12 cellular contexts compared by ENCODE assay signal in genomic region chr17:18139949-18140348, GRCh38. TPM values are rescaled to one million over a fixed set of nuclear protein-coding genes. Genes with fewer than 3 reads are reported as not detected.
A peak's percentile ranks its signal among the peaks of the same experiment; 100 is the strongest.
DNase-seq lines count a peak whose midpoint lies in the region; ATAC-seq, FAIRE-seq and TF ChIP-seq lines count a peak whose summit lies in the region.
"Had no signal": no experiment of that assay in that cellular context is flagged by ENCODE, and none has a peak within 500 bp of the region (broad histone marks: within the 10 kb centered on the region; RNA-seq: fewer than 3 reads in every experiment).

No MANE protein-coding gene starts in this region.

- H3K4me2 ChIP-seq in OCI-LY3 (ENCODE audit: low read length) (no peak overlapping the region), neuronal stem cell (ENCODE audit: insufficient read depth, low read length, poor library complexity, severe bottlenecking) (no peak overlapping the region)

- no peaks in the 10 kb centered on the region for H4K20me1 ChIP-seq in OCI-LY3 (ENCODE audit: insufficient read depth, low read length)

- H3K4me3 ChIP-seq in GM12875 (ENCODE audit: low read depth, low read length) = no peak overlapping the region
- H3K4me3 ChIP-seq in OCI-LY3 (ENCODE audit: low read length) = no peak overlapping the region
- H3K4me3 ChIP-seq in bronchial epithelial cell (ENCODE audit: low read depth, low read length) = no peak overlapping the region
- no peak overlapping the region for H3K4me3 ChIP-seq in neuronal stem cell (ENCODE audit: low read length in 2 of 2)

- H3K4me1 ChIP-seq in OCI-LY3 (ENCODE audit: low read length) (no peaks in the 10 kb centered on the region), neuronal stem cell (ENCODE audit: control insufficient read depth in 2 of 2, insufficient read depth in 1 of 2, low read depth in 1 of 2, low read length in 2 of 2) (peaks cover 0 to 2% of the 10 kb centered on the region in 2 donors)

- H3K4ac ChIP-seq in neuronal stem cell (ENCODE audit: low read length) = no peak overlapping the region

- no peak overlapping the region for H3K14ac ChIP-seq in neuronal stem cell (ENCODE audit: low read length)

- H3K23ac ChIP-seq in neuronal stem cell (ENCODE audit: low read depth, low read length, poor library complexity) = no peak overlapping the region

- CTCF ChIA-PET in RWPE1 (lab: Yijun Ruan, JAX) = interaction anchor here (0.6 to 1.2 kb wide), 4 partner anchors 10 to 184 kb away, joined by 3 to 5 read pairs (median 4); no protein-coding TSS in a partner anchor

- H2AFZ ChIP-seq in OCI-LY3 (ENCODE audit: low read depth, low read length) (no peak overlapping the region), neuronal stem cell (ENCODE audit: low read length) (no peak overlapping the region)

- WGBS in neuronal stem cell (ENCODE audit: extremely low coverage in 2 of 2, insufficient read length in 2 of 2, insufficient replicate concordance in 1 of 2), 2 donors = no CpG with 5 or more reads among the region's 3 CpGs

- H3K27ac ChIP-seq in OCI-LY3 (ENCODE audit: low read length) = no peak overlapping the region
- H3K27ac ChIP-seq in neuronal stem cell (replicated peaks; ENCODE audit: low read length) = no peak overlapping the region
- H3K27ac ChIP-seq in RWPE1 = no peak overlapping the region

- H2BK5ac ChIP-seq in neuronal stem cell (ENCODE audit: low read length) = no peak overlapping the region

- H2BK12ac ChIP-seq in neuronal stem cell (ENCODE audit: low read length) = no peak overlapping the region

- TF ChIP-seq CTCF in GM12875 (IDR thresholded peaks at IDR 0.05; ENCODE audit: borderline replicate concordance, insufficient read depth, low read depth, low read length) (peak; percentile 22; the same call in 1 of the 2 replicates), OCI-LY3 (IDR thresholded peaks at IDR 0.05; ENCODE audit: low read depth, low read length) (peak; percentile 20; the same call in 1 of the 2 replicates), bronchial epithelial cell (IDR thresholded peaks at IDR 0.05; ENCODE audit: insufficient read depth, low read length, severe bottlenecking) (peak; percentile 36), RWPE1 (conservative IDR thresholded peaks at IDR 0.05; ENCODE audit: low read depth) (no peak)

- H4K91ac ChIP-seq in neuronal stem cell (ENCODE audit: low read depth, low read length, poor library complexity) = no peak overlapping the region

- H3K9me3 ChIP-seq in OCI-LY3 (ENCODE audit: insufficient read depth, low read length) (no peaks in the 10 kb centered on the region), neuronal stem cell (replicated peaks in 1 of 2; ENCODE audit: control insufficient read depth in 2 of 2, insufficient read depth in 1 of 2, low read depth in 1 of 2, low read length in 2 of 2) (no peaks in the 10 kb centered on the region)

- DNase-seq in bronchial epithelial cell (ENCODE audit: low read depth) = no peak
- no peak for DNase-seq in neuronal stem cell (ENCODE audit: low spot score)
- no peak for DNase-seq in stimulated activated naive CD4-positive, alpha-beta T cell treated with Interleukin-2 at 50 U/mL for 16 hours (lab: John Stamatoyannopoulos, UW)
- DNase-seq in stimulated activated CD4-positive, alpha-beta T cell treated with anti-CD3 and anti-CD28 coated beads, Interleukin-1b, Interleukin-23, amount 100 ng/mL, for 48 hours = no peak
- DNase-seq in RWPE1 (ENCODE audit: low spot score) = no peak
- DNase-seq: activated CD4-positive, alpha-beta T cell treated with anti-CD3 and anti-CD28 coated beads for 48 hours; activated naive CD8-positive, alpha-beta T cell treated with anti-CD3 and anti-CD28 coated beads, Interleukin-2, amount 10 ng/mL, durations not matched to agents 7 days and 5 days; small intestine; stimulated activated naive B cell treated with anti-CD40 and anti-IgM and Interleukin-4, amounts not matched to agents 10 μg/mL and 1 μg/mL and 100 μg/mL, for 72 hours had no signal

- no peaks in the 10 kb centered on the region for H3K27me3 ChIP-seq in OCI-LY3 (ENCODE audit: low read depth, low read length)
- peaks cover 7% of the 10 kb centered on the region for H3K27me3 ChIP-seq in bronchial epithelial cell (ENCODE audit: control insufficient read depth, insufficient read depth, low read length)
- peaks cover 0 to 10% (median 0%) of the 10 kb centered on the region in 3 experiments for H3K27me3 ChIP-seq in neuronal stem cell (ENCODE audit: control insufficient read depth in 3 of 3, insufficient read depth in 3 of 3, low read depth in 1 of 3, low read length in 3 of 3)

- no peaks in the 10 kb centered on the region for H3K79me1 ChIP-seq in neuronal stem cell (ENCODE audit: low read depth, low read length)

- H2BK120ac ChIP-seq in neuronal stem cell (ENCODE audit: low read depth, low read length) = no peak overlapping the region

- POLR2A ChIA-PET in RWPE1 (lab: Yijun Ruan, JAX; ENCODE audit: low non-redundant PET) = no interaction called here

- no peak overlapping the region for H4K8ac ChIP-seq in neuronal stem cell (ENCODE audit: low read depth, low read length)

- peak overlapping the region; percentile 11 for H3K18ac ChIP-seq in neuronal stem cell (ENCODE audit: low read length)

- H2AK5ac ChIP-seq in neuronal stem cell (ENCODE audit: low read depth, low read length) = peak overlapping the region; percentile 10

- H3K36me3 ChIP-seq in OCI-LY3 (replicated peaks; ENCODE audit: low read depth, low read length) (no peaks in the 10 kb centered on the region), bronchial epithelial cell (ENCODE audit: control insufficient read depth, insufficient read depth, low read length) (no peaks in the 10 kb centered on the region), neuronal stem cell (replicated peaks in 1 of 2; ENCODE audit: control insufficient read depth in 2 of 2, insufficient read depth in 2 of 2, low read length in 2 of 2) (no peaks in the 10 kb centered on the region)

- no peak overlapping the region for H2BK15ac ChIP-seq in neuronal stem cell (ENCODE audit: low read length)

- H3K9ac ChIP-seq in OCI-LY3 (ENCODE audit: low read length) (no peak overlapping the region), neuronal stem cell (ENCODE audit: low read depth, low read length, poor library complexity) (no peak overlapping the region)

- ATAC-seq in GM21717 (IDR thresholded peaks at IDR 0.05; ENCODE audit: unreplicated experiment) = no peak

- FAIRE-seq in bronchial epithelial cell (lab: Jason Lieb, UNC) = no peak
- FAIRE-seq: small intestine had no signal

- H3K79me2 ChIP-seq in OCI-LY3 (ENCODE audit: low read length) = no peaks in the 10 kb centered on the region

RNA-seq across cellular contexts. Expression of gene MYO15A, which starts 31.4 kb away (rescaled TPM):
- total RNA-seq in bronchial epithelial cell = 0.77 and 1.6 TPM in 2 replicates
- 1.3 TPM for polyA plus RNA-seq in neuronal stem cell (2013, experiment 1 of 2)
- 1.4 TPM for polyA plus RNA-seq in neuronal stem cell (2013, experiment 2 of 2)

RNA-seq across cellular contexts. Expression of gene ALKBH5, which starts 43.7 kb away (rescaled TPM):
- 96.3 and 104 TPM in 2 replicates for total RNA-seq in bronchial epithelial cell
- polyA plus RNA-seq in neuronal stem cell (2013, experiment 1 of 2) = 74.3 TPM
- polyA plus RNA-seq in neuronal stem cell (2013, experiment 2 of 2) = 79.4 TPM

RNA-seq across cellular contexts. Expression of gene DRG2, which starts 52.2 kb away (rescaled TPM):
- 20.7 and 23.7 TPM in 2 replicates for total RNA-seq in bronchial epithelial cell
- 21.8 TPM for polyA plus RNA-seq in neuronal stem cell (2013, experiment 1 of 2)
- polyA plus RNA-seq in neuronal stem cell (2013, experiment 2 of 2) = 20.9 TPM
